19 cellular contexts compared by ENCODE assay signal in genomic region chr7:157523371-157523765, GRCh38.
"Had no signal": no experiment of that assay in that cellular context is flagged by ENCODE, and none has a peak within 500 bp of the region (broad histone marks: within the 10 kb centered on the region; RNA-seq: fewer than 3 reads in every experiment).

No MANE protein-coding gene starts in this region.

- H3K36me3 ChIP-seq: lower lobe of right lung, pancreas, tibial nerve, vagina, WERI-Rb-1 had no signal

- H3K27ac ChIP-seq: body of pancreas, dorsolateral prefrontal cortex, foreskin keratinocyte, lower lobe of right lung, pancreas, tibial nerve, vagina, WERI-Rb-1 had no signal

- H3K9me3 Mint-ChIP-seq: activated T-cell treated with anti-CD3 and anti-CD28 coated beads, Interleukin-2, amount 50 U/mL, for 72 hours; naive thymus-derived CD8-positive, alpha-beta T cell had no signal

- H3K4me3 Mint-ChIP-seq: activated T-cell treated with anti-CD3 and anti-CD28 coated beads, Interleukin-2, amount 50 U/mL, for 72 hours; naive thymus-derived CD8-positive, alpha-beta T cell had no signal

- H3K4me1 ChIP-seq: body of pancreas, foreskin keratinocyte, lower lobe of right lung, pancreas, tibial nerve, vagina had no signal

- FAIRE-seq: colon, pancreas had no signal

- H3K9me3 ChIP-seq: body of pancreas, lower lobe of right lung, pancreas, vagina had no signal

- DNase-seq: activated CD4-positive, alpha-beta T cell treated with anti-CD3 and anti-CD28 coated beads, Interleukin-2, amount 50 U/mL, for 4 hours; activated naive CD4-positive, alpha-beta T cell; activated T-cell treated with anti-CD3 and anti-CD28 coated beads, Interleukin-2, amount 50 U/mL, for 72 hours; caudate nucleus; foreskin keratinocyte; glutamatergic neuron; hypothalamus; islet precursor cell; left colon; lower lobe of right lung; stimulated activated naive CD8-positive, alpha-beta T cell treated with anti-CD3 and anti-CD28 coated beads, Interleukin-15, Interleukin-2, amounts not matched to agents 100 U/mL and 50 U/mL, for 24 hours; WERI-Rb-1 had no signal

- H3K27ac Mint-ChIP-seq: activated T-cell treated with anti-CD3 and anti-CD28 coated beads, Interleukin-2, amount 50 U/mL, for 72 hours had no signal

- H3K36me3 Mint-ChIP-seq: naive thymus-derived CD8-positive, alpha-beta T cell had no signal

- H3K27me3 ChIP-seq: body of pancreas, foreskin keratinocyte, pancreas, tibial nerve, vagina had no signal

- ATAC-seq: activated T-cell treated with anti-CD3 and anti-CD28 coated beads, Interleukin-2, amount 50 U/mL, for 72 hours; body of pancreas; foreskin keratinocyte; left colon; lower lobe of right lung; naive thymus-derived CD8-positive, alpha-beta T cell; pancreas; stimulated activated naive CD8-positive, alpha-beta T cell treated with anti-CD3 and anti-CD28 coated beads, Interleukin-15, Interleukin-2, amounts not matched to agents 100 U/mL and 50 U/mL, for 24 hours had no signal

- H3K4me3 ChIP-seq: body of pancreas, dorsolateral prefrontal cortex, lower lobe of right lung, pancreas, tibial nerve, vagina had no signal
